11 cellular contexts compared by ENCODE assay signal in genomic region chr1:55848906-55849305, GRCh38.
DNase-seq lines count a peak whose midpoint lies in the region; TF ChIP-seq lines count a peak whose summit lies in the region.
"Had no signal": no experiment of that assay in that cellular context is flagged by ENCODE, and none has a peak within 500 bp of the region (broad histone marks: within the 10 kb centered on the region; RNA-seq: fewer than 3 reads in every experiment).

No MANE protein-coding gene starts in this region.

- H3K27ac ChIP-seq in SJCRH30, result no peak overlapping the region

- peak; percentile 40 for TF ChIP-seq CTCF in fibroblast of pulmonary artery (IDR thresholded peaks at IDR 0.05; ENCODE audit: low read length, missing control alignments)
- TF ChIP-seq CTCF in retinal pigment epithelial cell (conservative IDR thresholded peaks at IDR 0.05; ENCODE audit: low read depth, low read length), result peak; percentile 26

- H3K9me3 ChIP-seq in SJCRH30 (replicated peaks), result no peaks in the 10 kb centered on the region

- H3K27me3 ChIP-seq in H7 (ENCODE audit: control insufficient read depth, insufficient read depth, low read length), result no peaks in the 10 kb centered on the region
- H3K27me3 ChIP-seq in SJCRH30, result 0 out of 2 replicates have a peak, but pooled peaks cover 5% of the 10 kb centered on the region

- H3K4me3 ChIP-seq in H7 (ENCODE audit: insufficient read depth, low read depth, low read length), result no peak overlapping the region
- H3K4me3 ChIP-seq in SJCRH30, result no peak overlapping the region
- no peak overlapping the region for H3K4me3 ChIP-seq in fibroblast of pulmonary artery (replicated peaks; ENCODE audit: low read depth, low read length)
- no peak overlapping the region for H3K4me3 ChIP-seq in retinal pigment epithelial cell (ENCODE audit: low read length)

- no peaks in the 10 kb centered on the region for H3K4me1 ChIP-seq in SJCRH30

- DNase-seq in H7 (peak; percentile 17), SJCRH30 (peak; percentile 6 to 12), fibroblast of pulmonary artery (ENCODE audit: low read depth) (peak; percentile 56), retinal pigment epithelial cell (ENCODE audit: low read depth) (no peak), SIG-M5 treated with dmso at 0.1 percent for 504 hours (lab: John Stamatoyannopoulos, UW; ENCODE audit: unreplicated experiment) (no peak), cortex of kidney (lab: John Stamatoyannopoulos, UW) (no peak)
- DNase-seq in activated T-cell treated with anti-CD3 and anti-CD28 coated beads, Interleukin-2, amount 50 U/mL, for 1 hour, result no peak
- DNase-seq: amygdala, DND-41, natural killer cell, NCI-H2107 had no signal

- H3K36me3 ChIP-seq in H7 (replicated peaks; ENCODE audit: control insufficient read depth, insufficient read depth, low read length), result no peaks in the 10 kb centered on the region
- H3K36me3 ChIP-seq in SJCRH30, result no peaks in the 10 kb centered on the region

Comparison
In these comparisons a context has a peak if more than half of its experiments do, and no peak if none do; other contexts are left out.
1. DNase-seq: peak in H7 (single experiment), SJCRH30 (2 of 2) and fibroblast of pulmonary artery (single experiment); none in retinal pigment epithelial cell (single experiment), activated T-cell treated with anti-CD3 and anti-CD28 coated beads, Interleukin-2, amount 50 U/mL, for 1 hour (single experiment), SIG-M5 treated with dmso at 0.1 percent for 504 hours (single experiment) and cortex of kidney (single experiment).